Comparison of ENCODE assay signal across 27 cellular contexts in genomic region chr1:30814292-30814691, GRCh38. TPM values are rescaled to one million over a fixed set of nuclear protein-coding genes. Genes with fewer than 3 reads are reported as not detected.
"Had no signal": no experiment of that assay in that cellular context is flagged by ENCODE, and none has a peak within 500 bp of the region (broad histone marks: within the 10 kb centered on the region; RNA-seq: fewer than 3 reads in every experiment).

No MANE protein-coding gene starts in this region.

- H3K9ac ChIP-seq: neural progenitor cell had no signal

- H3K4me2 ChIP-seq: neural progenitor cell, smooth muscle cell had no signal

- H3K36me3 ChIP-seq: colonic mucosa, gastrocnemius medialis, neural progenitor cell, pancreas, right lobe of liver, suprapubic skin, transverse colon, upper lobe of right lung, uterus had no signal

- H3K27me3 ChIP-seq: colonic mucosa, gastrocnemius medialis, neural progenitor cell, pancreas, right lobe of liver, uterus had no signal

- H3K27ac ChIP-seq: colonic mucosa, epithelial cell of prostate, gastrocnemius medialis, neural progenitor cell, pancreas, right lobe of liver, suprapubic skin, transverse colon, upper lobe of right lung, uterus had no signal

- H3K4me3 ChIP-seq: colonic mucosa, gastrocnemius medialis, lung, mucosa of descending colon, neural progenitor cell, pancreas, right lobe of liver, smooth muscle cell, suprapubic skin, transverse colon, upper lobe of right lung, uterus had no signal

- FAIRE-seq: kidney, pancreas had no signal

- H2AFZ ChIP-seq: neural progenitor cell had no signal

- H3K9me3 ChIP-seq: colonic mucosa, gastrocnemius medialis, mucosa of descending colon, pancreas, right lobe of liver, suprapubic skin, transverse colon, upper lobe of right lung, uterus had no signal

- H3K4me1 ChIP-seq: colonic mucosa, pancreas, right lobe of liver, suprapubic skin had no signal

- DNase-seq: colonic mucosa; effector CD8-positive, alpha-beta T cell; endodermal cell; foreskin fibroblast; gastrocnemius medialis; head of caudate nucleus; kidney; mucosa of descending colon; naive B cell; occipital lobe; pancreas; right lobe of liver; stimulated activated CD4-positive, alpha-beta T cell treated with anti-CD3 and anti-CD28 coated beads, Interleukin-12 subunit alpha, Interleukin-12 subunit beta, amount 100 ng/mL, for 4 hours; stimulated activated CD4-positive, alpha-beta T cell treated with anti-CD3 and anti-CD28 coated beads, Interleukin-1b, Interleukin-23, amount 100 ng/mL, for 48 hours; stimulated activated CD4-positive, alpha-beta T cell treated with anti-CD3 and anti-CD28 coated beads, Interleukin-4, amount 100 ng/mL, for 1 hour; stimulated activated CD8-positive, alpha-beta memory T cell treated with anti-CD3 and anti-CD28 coated beads, Interleukin-4, amount 100 ng/mL, for 48 hours; stimulated activated naive CD4-positive, alpha-beta T cell; stimulated activated naive CD8-positive, alpha-beta T cell treated with anti-CD3 and anti-CD28 coated beads, Interleukin-15, amount 100 ng/mL, for 72 hours; transverse colon; upper lobe of right lung; uterus had no signal

RNA-seq across cellular contexts. Expression of gene LAPTM5, which starts 56.7 kb away (rescaled TPM):
- total RNA-seq: endodermal cell, mesothelial cell of epicardium had no signal
